Comparison of ENCODE assay signal across 7 cellular contexts in genomic region chr2:169478745-169479256, GRCh38. TPM values are rescaled to one million over a fixed set of nuclear protein-coding genes. Genes with fewer than 3 reads are reported as not detected.
A peak's percentile ranks its signal among the peaks of the same experiment; 100 is the strongest.
DNase-seq lines count a peak whose midpoint lies in the region; ATAC-seq and TF ChIP-seq lines count a peak whose summit lies in the region.

No MANE protein-coding gene starts in this region.

- no peaks in the 10 kb centered on the region for H3K27me3 Mint-ChIP-seq in activated CD8-positive, alpha-beta T cell treated with anti-CD3 and anti-CD28 coated beads, Interleukin-2, amount 10 ng/mL, durations not matched to agents 7 days and 5 days (ENCODE audit: low read depth)
- H3K27me3 Mint-ChIP-seq in stimulated activated memory B cell treated with anti-CD40 and anti-IgM and Interleukin-4, amounts not matched to agents 10 μg/mL and 1 μg/mL and 100 μg/mL, for 72 hours: no peaks in the 10 kb centered on the region

- no peak for TF ChIP-seq CTCF in HFF-Myc (IDR thresholded peaks at IDR 0.05; ENCODE audit: low read depth, low read length, missing control alignments)

- no peaks in the 10 kb centered on the region for H3K4me1 ChIP-seq in iPS-15b (ENCODE audit: control insufficient read depth, insufficient read depth, low read length)

- no peaks in the 10 kb centered on the region for H3K9me3 Mint-ChIP-seq in activated CD8-positive, alpha-beta T cell treated with anti-CD3 and anti-CD28 coated beads, Interleukin-2, amount 10 ng/mL, durations not matched to agents 7 days and 5 days (ENCODE audit: insufficient read depth)
- no peaks in the 10 kb centered on the region for H3K9me3 Mint-ChIP-seq in stimulated activated memory B cell treated with anti-CD40 and anti-IgM and Interleukin-4, amounts not matched to agents 10 μg/mL and 1 μg/mL and 100 μg/mL, for 72 hours

- no peaks in the 10 kb centered on the region for H3K9me3 ChIP-seq in iPS-15b (ENCODE audit: control insufficient read depth, insufficient read depth, low read length)

- no peak for ATAC-seq in activated CD8-positive, alpha-beta T cell treated with anti-CD3 and anti-CD28 coated beads, Interleukin-2, amount 10 ng/mL, durations not matched to agents 7 days and 5 days
- no peak for ATAC-seq in stimulated activated memory B cell treated with anti-CD40 and anti-IgM and Interleukin-4, amounts not matched to agents 10 μg/mL and 1 μg/mL and 100 μg/mL, for 72 hours

- H3K27ac Mint-ChIP-seq in activated CD8-positive, alpha-beta T cell treated with anti-CD3 and anti-CD28 coated beads, Interleukin-2, amount 10 ng/mL, durations not matched to agents 7 days and 5 days: peak overlapping the region; percentile 64
- peak overlapping the region; percentile 77 for H3K27ac Mint-ChIP-seq in stimulated activated memory B cell treated with anti-CD40 and anti-IgM and Interleukin-4, amounts not matched to agents 10 μg/mL and 1 μg/mL and 100 μg/mL, for 72 hours

- DNase-seq in HFF-Myc (ENCODE audit: extremely low read depth, low read depth): no peak
- DNase-seq in activated CD8-positive, alpha-beta T cell treated with anti-CD3 and anti-CD28 coated beads, Interleukin-2, amount 10 ng/mL, durations not matched to agents 7 days and 5 days: no peak
- no peak for DNase-seq in NCI-H2029 (lab: John Stamatoyannopoulos, UW)
- DNase-seq in RKO (ENCODE audit: low spot score): no peak
- no peak for DNase-seq in D341Med (ENCODE audit: low spot score)

- CTCF ChIA-PET in activated CD8-positive, alpha-beta T cell treated with anti-CD3 and anti-CD28 coated beads, Interleukin-2, amount 10 ng/mL, durations not matched to agents 7 days and 5 days (lab: Charles Lee): interaction anchor here (0.9 to 2.1 kb wide), 12 partner anchors 9 to 350 kb away, joined by 3 to 11 read pairs (median 3); partner anchors contain the start of gene FASTKD1

- peak overlapping the region; percentile 84 for H3K4me3 Mint-ChIP-seq in activated CD8-positive, alpha-beta T cell treated with anti-CD3 and anti-CD28 coated beads, Interleukin-2, amount 10 ng/mL, durations not matched to agents 7 days and 5 days
- H3K4me3 Mint-ChIP-seq in stimulated activated memory B cell treated with anti-CD40 and anti-IgM and Interleukin-4, amounts not matched to agents 10 μg/mL and 1 μg/mL and 100 μg/mL, for 72 hours: peak overlapping the region; percentile 80

- POLR2A ChIA-PET in activated CD8-positive, alpha-beta T cell treated with anti-CD3 and anti-CD28 coated beads, Interleukin-2, amount 10 ng/mL, durations not matched to agents 7 days and 5 days (lab: Charles Lee): no interaction called here

- H3K36me3 ChIP-seq in iPS-15b (ENCODE audit: control insufficient read depth, insufficient read depth, low read length): no peaks in the 10 kb centered on the region

- H3K4me1 Mint-ChIP-seq in activated CD8-positive, alpha-beta T cell treated with anti-CD3 and anti-CD28 coated beads, Interleukin-2, amount 10 ng/mL, durations not matched to agents 7 days and 5 days (ENCODE audit: low read depth): peaks cover 19% of the 10 kb centered on the region
- peaks cover 16% of the 10 kb centered on the region for H3K4me1 Mint-ChIP-seq in stimulated activated memory B cell treated with anti-CD40 and anti-IgM and Interleukin-4, amounts not matched to agents 10 μg/mL and 1 μg/mL and 100 μg/mL, for 72 hours

- H3K27me3 ChIP-seq in iPS-15b (ENCODE audit: control insufficient read depth, insufficient read depth, low read length): peaks cover 40% of the 10 kb centered on the region

- H3K36me3 Mint-ChIP-seq in activated CD8-positive, alpha-beta T cell treated with anti-CD3 and anti-CD28 coated beads, Interleukin-2, amount 10 ng/mL, durations not matched to agents 7 days and 5 days (ENCODE audit: low read depth): no peaks in the 10 kb centered on the region
- peaks cover 6% of the 10 kb centered on the region for H3K36me3 Mint-ChIP-seq in stimulated activated memory B cell treated with anti-CD40 and anti-IgM and Interleukin-4, amounts not matched to agents 10 μg/mL and 1 μg/mL and 100 μg/mL, for 72 hours

- H3K4me3 ChIP-seq in HFF-Myc (replicated peaks; ENCODE audit: low read depth, low read length) (peak overlapping the region; percentile 76), iPS-15b (ENCODE audit: low read depth, low read length) (peak overlapping the region; percentile 84)

- H3K9ac ChIP-seq in iPS-15b (ENCODE audit: low read depth, low read length): no peak overlapping the region

RNA-seq across cellular contexts. Expression of gene BBS5, which starts 0.5 kb away (rescaled TPM):
- 1 to 10 TPM; 1.9 to 2.2 TPM for total RNA-seq in activated CD8-positive, alpha-beta T cell treated with anti-CD3 and anti-CD28 coated beads, Interleukin-2, amount 10 ng/mL, durations not matched to agents 7 days and 5 days

RNA-seq across cellular contexts. Expression of gene KLHL41, which starts 30.7 kb away (rescaled TPM):
- not detected for total RNA-seq in activated CD8-positive, alpha-beta T cell treated with anti-CD3 and anti-CD28 coated beads, Interleukin-2, amount 10 ng/mL, durations not matched to agents 7 days and 5 days
